Comparison of ENCODE assay signal across 14 cellular contexts in the genomic region with DNA sequence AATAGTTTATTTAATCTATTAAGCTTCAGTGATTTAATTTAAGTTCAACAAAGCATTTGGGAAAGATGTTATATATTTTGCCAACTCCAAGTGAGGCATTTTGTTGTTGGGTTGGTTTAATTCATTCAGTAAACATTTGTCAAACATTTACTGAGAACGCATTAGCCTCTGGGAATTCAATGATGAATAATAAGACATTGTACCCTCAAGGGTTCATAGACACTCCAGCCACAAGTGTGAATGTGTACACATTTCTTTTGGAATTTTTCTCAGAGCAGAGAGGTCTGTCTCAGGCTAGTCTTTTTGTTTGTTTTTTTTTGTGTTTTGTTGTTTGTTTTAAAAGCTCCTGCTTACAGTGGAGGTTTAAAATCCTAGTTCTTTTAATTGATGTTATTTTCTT.
"Had no signal": no experiment of that assay in that cellular context is flagged by ENCODE, and none has a peak within 500 bp of the region (broad histone marks: within the 10 kb centered on the region; RNA-seq: fewer than 3 reads in every experiment).

No MANE protein-coding gene starts in this region.

- H3K27me3 ChIP-seq: right atrium auricular region, tibial artery, vagina had no signal

- H3K4me3 ChIP-seq: left ventricle myocardium inferior, right atrium auricular region, tibial artery, vagina had no signal

- H3K27ac Mint-ChIP-seq: activated CD4-positive, alpha-beta memory T cell treated with anti-CD3 and anti-CD28 coated beads for 36 hours had no signal

- H2AFZ ChIP-seq: parathyroid adenoma had no signal

- H3K36me3 ChIP-seq: left ventricle myocardium inferior, right atrium auricular region, tibial artery, vagina had no signal

- H3K36me3 Mint-ChIP-seq: activated CD4-positive, alpha-beta memory T cell treated with anti-CD3 and anti-CD28 coated beads for 36 hours had no signal

- H3K9ac ChIP-seq: parathyroid adenoma had no signal

- H3K27ac ChIP-seq: left ventricle myocardium inferior, parathyroid adenoma, right atrium auricular region, vagina, VCaP had no signal

- H3K9me3 ChIP-seq: left ventricle myocardium inferior, right atrium auricular region, tibial artery, vagina had no signal

- H3K4me3 Mint-ChIP-seq: activated CD4-positive, alpha-beta memory T cell treated with anti-CD3 and anti-CD28 coated beads for 36 hours had no signal

- DNase-seq: activated CD4-positive, alpha-beta memory T cell treated with anti-CD3 and anti-CD28 coated beads for 36 hours; activated T-cell treated with anti-CD3 and anti-CD28 coated beads, Interleukin-2, amount 50 U/mL, for 48 hours; caudate nucleus; effector memory CD4-positive, alpha-beta T cell; head of caudate nucleus; islet precursor cell; left ventricle myocardium inferior; small intestine; T-helper 1 cell; tibial artery had no signal

- H3K9me3 Mint-ChIP-seq: activated CD4-positive, alpha-beta memory T cell treated with anti-CD3 and anti-CD28 coated beads for 36 hours had no signal
